ENCODE assay signal across 10 cellular contexts in the genomic region with DNA sequence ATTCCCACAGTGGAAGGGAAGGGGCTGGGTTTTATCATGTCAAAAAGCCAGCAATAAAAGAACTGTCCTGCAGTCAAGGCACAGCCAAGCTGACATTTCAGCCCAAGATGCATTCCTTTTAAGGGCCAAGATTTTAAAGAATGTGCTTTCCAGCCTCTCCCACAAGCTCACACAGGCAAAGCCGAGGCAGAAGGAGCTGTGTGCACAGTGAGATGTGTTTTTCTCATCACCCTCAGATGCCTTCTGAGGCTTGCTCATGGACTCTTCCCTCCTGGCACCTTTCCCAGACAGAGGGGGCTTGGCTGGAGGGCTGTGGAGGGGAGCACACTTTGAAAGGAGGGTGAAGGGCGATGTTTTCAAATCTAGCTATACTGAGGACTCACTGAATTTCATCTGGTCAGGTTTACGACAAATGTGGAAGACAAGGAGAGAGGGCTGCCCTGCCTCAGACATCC.
DNase-seq lines count a peak whose midpoint lies in the region; ATAC-seq and TF ChIP-seq lines count a peak whose summit lies in the region.
"Had no signal": no experiment of that assay in that cellular context is flagged by ENCODE, and none has a peak within 500 bp of the region (broad histone marks: within the 10 kb centered on the region; RNA-seq: fewer than 3 reads in every experiment).

No MANE protein-coding gene starts in this region.

- H3K27ac ChIP-seq in fibroblast of lung (ENCODE audit: insufficient read depth, low read length), result peak overlapping the region; percentile 63
- H3K27ac ChIP-seq in muscle layer of duodenum (ENCODE audit: low read length), result peak overlapping the region; percentile 76
- peak overlapping the region in 2 of 4 donors; percentile 18 to 34 for H3K27ac ChIP-seq in upper lobe of left lung
- H3K27ac ChIP-seq: 22Rv1 had no signal

- H3K4me3 ChIP-seq in fibroblast of lung (replicated peaks in 1 of 4; ENCODE audit: control extremely low read depth in 1 of 4, insufficient read depth in 1 of 4, low read depth in 3 of 4, low read length in 4 of 4) (no peak overlapping the region), muscle layer of duodenum (ENCODE audit: low read depth in 1 of 2, low read length in 2 of 2) (no peak overlapping the region), upper lobe of left lung (no peak overlapping the region)

- DNase-seq in DMS 273 (lab: John Stamatoyannopoulos, UW; ENCODE audit: unreplicated experiment) (peak; percentile 4), DMS 273 treated with DMSO at 0.1 percent for 48 hours (lab: John Stamatoyannopoulos, UW) (no peak), fibroblast of lung (ENCODE audit: low read depth in 2 of 2) (peak; percentile 59 to 69), upper lobe of left lung (no peak), T-helper 9 cell (no peak), RPMI8226 (no peak)
- DNase-seq: NCI-H2081 had no signal

- no peak for TF ChIP-seq EP300 in upper lobe of left lung (IDR thresholded peaks at IDR 0.05)

- ATAC-seq in upper lobe of left lung (ENCODE audit: low FRiP score in 2 of 2), result peak; percentile 72 to 76
- no peak for ATAC-seq in GM21825 (IDR thresholded peaks at IDR 0.05; ENCODE audit: unreplicated experiment)

- WGBS in upper lobe of left lung, 2 donors, result 45 to 58% methylated on average over 3 of the region's 3 CpGs

- TF ChIP-seq CTCF in fibroblast of lung (conservative IDR thresholded peaks at IDR 0.05 in 1 of 2, IDR thresholded peaks at IDR 0.05 in 1 of 2; ENCODE audit: low read depth in 1 of 2, low read length in 2 of 2) (no peak), upper lobe of left lung (IDR thresholded peaks at IDR 0.05) (no peak)

- H3K9me3 ChIP-seq in fibroblast of lung (ENCODE audit: control insufficient read depth, insufficient read depth, low read depth, low read length) (no peaks in the 10 kb centered on the region), muscle layer of duodenum (ENCODE audit: control insufficient read depth in 1 of 2, low read length in 2 of 2) (no peaks in the 10 kb centered on the region), upper lobe of left lung (no peaks in the 10 kb centered on the region)

- no peaks in the 10 kb centered on the region for H3K36me3 ChIP-seq in fibroblast of lung (ENCODE audit: control insufficient read depth, insufficient read depth, low read length)
- H3K36me3 ChIP-seq in muscle layer of duodenum (ENCODE audit: control insufficient read depth in 1 of 2, insufficient read depth in 2 of 2, low read length in 2 of 2), result no peaks in the 10 kb centered on the region
- no peaks in the 10 kb centered on the region for H3K36me3 ChIP-seq in upper lobe of left lung

- no peaks in the 10 kb centered on the region for H3K27me3 ChIP-seq in fibroblast of lung (ENCODE audit: control insufficient read depth, insufficient read depth, low read length)
- H3K27me3 ChIP-seq in muscle layer of duodenum (ENCODE audit: low read depth, low read length), result no peaks in the 10 kb centered on the region
- H3K27me3 ChIP-seq in upper lobe of left lung, result no peaks in the 10 kb centered on the region

- no peak for TF ChIP-seq POLR2A in upper lobe of left lung (IDR thresholded peaks at IDR 0.05)

- no peaks in the 10 kb centered on the region for H4K20me1 ChIP-seq in fibroblast of lung (ENCODE audit: control insufficient read depth, extremely low read depth, insufficient read depth, low read length)

- peaks cover 8% of the 10 kb centered on the region for H3K4me1 ChIP-seq in fibroblast of lung (ENCODE audit: control insufficient read depth, extremely low read depth, insufficient read depth, low read length)
- peaks cover 11 to 25% of the 10 kb centered on the region in 2 donors for H3K4me1 ChIP-seq in muscle layer of duodenum (ENCODE audit: control insufficient read depth in 1 of 2, insufficient read depth in 2 of 2, low read length in 2 of 2)
- peaks cover 0 to 6% (median 0%) of the 10 kb centered on the region in 4 donors for H3K4me1 ChIP-seq in upper lobe of left lung

- H3K79me2 ChIP-seq in fibroblast of lung (ENCODE audit: control insufficient read depth, insufficient read depth, low read length), result no peaks in the 10 kb centered on the region

- no peak overlapping the region for H2AFZ ChIP-seq in fibroblast of lung (ENCODE audit: low read length)

- H3K4me2 ChIP-seq in fibroblast of lung (ENCODE audit: extremely low read depth, insufficient read depth, low read length), result peak overlapping the region; percentile 7

- H3K9ac ChIP-seq in fibroblast of lung (ENCODE audit: insufficient read depth, low read length), result no peak overlapping the region

Comparison
In these comparisons a context has a peak if more than half of its experiments do, and no peak if none do; other contexts are left out.
1. DNase-seq: peak in DMS 273 (single experiment) and fibroblast of lung (2 of 2); none in DMS 273 treated with DMSO at 0.1 percent for 48 hours (single experiment), upper lobe of left lung (0 of 2), T-helper 9 cell (single experiment) and RPMI8226 (single experiment).